ENCODE assay signal across 34 cellular contexts in the genomic region with DNA sequence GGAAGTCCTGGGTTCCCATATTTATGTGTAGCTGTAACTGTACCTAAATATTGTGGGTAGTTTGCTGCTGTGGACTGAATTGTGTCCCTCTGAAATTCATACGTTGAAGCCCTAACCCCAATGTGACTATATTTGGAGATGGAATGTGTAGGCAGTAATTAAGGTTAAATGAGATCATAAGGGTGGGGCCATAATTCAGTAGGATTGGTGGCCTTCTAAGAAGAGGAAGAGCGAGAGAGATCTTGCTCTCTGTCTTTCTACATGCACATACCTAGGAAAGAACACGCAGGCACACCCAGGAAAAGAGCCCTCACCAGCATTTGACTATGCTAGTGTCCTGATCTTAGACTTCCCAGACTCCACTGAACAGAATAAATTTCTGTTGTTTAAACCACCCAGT.
"Had no signal": no experiment of that assay in that cellular context is flagged by ENCODE, and none has a peak within 500 bp of the region (broad histone marks: within the 10 kb centered on the region; RNA-seq: fewer than 3 reads in every experiment).

No MANE protein-coding gene starts in this region.

- H3K9me3 ChIP-seq: MG63 had no signal

- H3K4me2 ChIP-seq: KMS-11 had no signal

- H3K36me3 ChIP-seq: MG63 had no signal

- H3K27me3 ChIP-seq: MG63 had no signal

- H3K9ac ChIP-seq: KMS-11 had no signal

- H3K27ac ChIP-seq: KMS-11 had no signal

- DNase-seq: Karpas-422, Kasumi-1, MG63, MM.1S, MV-4-11, NCI-H1048, NCI-H1092, NCI-H1092 treated with DMSO at 0.1 percent for 48 hours, NCI-H1105, NCI-H1105 treated with DMSO at 0.1 percent for 48 hours, NCI-H1417, NCI-H1417 treated with DMSO at 0.1 percent for 48 hours, NCI-H1436, NCI-H1436 treated with DMSO at 0.1 percent for 48 hours, NCI-H146, NCI-H1694, NCI-H1694 treated with DMSO at 0.1 percent for 48 hours, NCI-H187, NCI-H187 treated with DMSO at 0.1 percent for 48 hours, NCI-H1930, NCI-H2029, NCI-H2029 treated with DMSO at 0.1 percent for 48 hours, NCI-H2081, NCI-H2081 treated with DMSO at 0.1 percent for 48 hours, NCI-H2107, NCI-H2171, NCI-H2171 treated with DMSO at 0.1 percent for 48 hours, NCI-H2227 treated with DMSO at 0.1 percent for 48 hours, NCI-H226, NCI-H345, NCI-H446, NCI-H446 treated with DMSO at 0.1 percent for 48 hours, NCI-H510A had no signal

- H3K4me3 ChIP-seq: MG63 had no signal
